Comparison of ENCODE assay signal across 11 cellular contexts in the genomic region with DNA sequence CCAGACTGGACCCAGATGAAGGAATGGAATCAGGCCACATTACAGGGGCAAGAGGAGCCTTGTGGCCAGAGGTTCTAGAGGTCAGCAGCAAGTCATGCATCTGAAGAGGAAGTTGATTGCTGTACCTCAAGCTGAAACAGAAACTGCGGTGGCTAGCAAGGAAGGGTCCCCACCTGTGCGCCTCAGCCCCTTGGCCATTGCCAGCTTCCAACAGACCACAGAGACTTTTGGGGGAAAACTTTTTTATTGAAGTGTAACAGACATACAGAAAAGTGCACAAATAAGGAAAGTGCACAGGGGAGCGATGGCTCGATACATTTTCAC. TPM values are rescaled to one million over a fixed set of nuclear protein-coding genes. Genes with fewer than 3 reads are reported as not detected.
DNase-seq lines count a peak whose midpoint lies in the region; ATAC-seq and TF ChIP-seq lines count a peak whose summit lies in the region.
"Had no signal": no experiment of that assay in that cellular context is flagged by ENCODE, and none has a peak within 500 bp of the region (broad histone marks: within the 10 kb centered on the region; RNA-seq: fewer than 3 reads in every experiment).

No MANE protein-coding gene starts in this region.

- no peak overlapping the region for H3K4me3 Mint-ChIP-seq in neural crest cell
- H3K4me3 Mint-ChIP-seq: activated CD4-positive, alpha-beta memory T cell treated with anti-CD3 and anti-CD28 coated beads, Interleukin-2, amount 10 ng/mL, durations not matched to agents 7 days and 5 days had no signal

- H2AFZ ChIP-seq in Karpas-422 (ENCODE audit: low read length) = 0 out of 2 replicates have a peak overlapping the region, but pooled peaks have one; percentile 3
- no peak overlapping the region for H2AFZ ChIP-seq in SK-N-SH (ENCODE audit: low read depth)

- no peaks in the 10 kb centered on the region for H3F3A ChIP-seq in SK-N-SH (replicated peaks; ENCODE audit: insufficient read depth)

- no peaks in the 10 kb centered on the region for H3K36me3 ChIP-seq in Karpas-422 (ENCODE audit: insufficient read depth, low read length)
- no peaks in the 10 kb centered on the region for H3K36me3 ChIP-seq in SK-N-SH (replicated peaks in 1 of 2; ENCODE audit: control insufficient read depth in 1 of 2, insufficient read depth in 2 of 2, low read length in 1 of 2)
- no peaks in the 10 kb centered on the region for H3K36me3 ChIP-seq in ovary

- H3K4me3 ChIP-seq in Karpas-422 (ENCODE audit: low read length) = peak overlapping the region; percentile 6; the same call in 1 of the 2 replicates
- H3K4me3 ChIP-seq in SK-N-SH (ENCODE audit: low read depth in 2 of 2, low read length in 1 of 2) = no peak overlapping the region
- no peak overlapping the region for H3K4me3 ChIP-seq in ovary

- H3K9me3 ChIP-seq in Karpas-422 (ENCODE audit: low read length) (no peaks in the 10 kb centered on the region), SK-N-SH (no peaks in the 10 kb centered on the region), ovary (no peaks in the 10 kb centered on the region)

- H3K9ac ChIP-seq in Karpas-422 (ENCODE audit: low read length) = no peak overlapping the region; the same call in 1 of the 2 replicates
- H3K9ac ChIP-seq in SK-N-SH = no peak overlapping the region

- CTCF ChIA-PET in SK-N-SH (lab: Yijun Ruan, JAX) = interaction anchor here (1.0 to 1.8 kb wide), 3 partner anchors 9 to 244 kb away, joined by 4 to 7 read pairs (median 4); no protein-coding TSS in a partner anchor

- H3K9me2 ChIP-seq in Karpas-422 (replicated peaks; ENCODE audit: insufficient read depth, low read length) = no peaks in the 10 kb centered on the region
- H3K9me2 ChIP-seq in SK-N-SH = no peaks in the 10 kb centered on the region

- peak overlapping the region; percentile 82 for H3K27ac Mint-ChIP-seq in neural crest cell (ENCODE audit: unreplicated experiment)
- H3K27ac Mint-ChIP-seq: activated CD4-positive, alpha-beta memory T cell treated with anti-CD3 and anti-CD28 coated beads, Interleukin-2, amount 10 ng/mL, durations not matched to agents 7 days and 5 days had no signal

- H3K36me3 Mint-ChIP-seq in neural crest cell (ENCODE audit: low read depth) = no peaks in the 10 kb centered on the region

- H3K27ac ChIP-seq in Karpas-422 (ENCODE audit: low read length) = no peak overlapping the region
- H3K27ac ChIP-seq in SK-N-SH (ENCODE audit: low read depth in 2 of 2, low read length in 1 of 2) = no peak overlapping the region
- H3K27ac ChIP-seq in ovary = no peak overlapping the region

- no peaks in the 10 kb centered on the region for H3K4me1 Mint-ChIP-seq in neural crest cell

- H3K27me3 ChIP-seq in Karpas-422 (ENCODE audit: low read length) = no peaks in the 10 kb centered on the region
- no peaks in the 10 kb centered on the region for H3K27me3 ChIP-seq in SK-N-SH (ENCODE audit: insufficient read depth)
- no peaks in the 10 kb centered on the region for H3K27me3 ChIP-seq in ovary

- H3K9me3 Mint-ChIP-seq in neural crest cell = no peaks in the 10 kb centered on the region
- H3K9me3 Mint-ChIP-seq: activated CD4-positive, alpha-beta memory T cell treated with anti-CD3 and anti-CD28 coated beads, Interleukin-2, amount 10 ng/mL, durations not matched to agents 7 days and 5 days had no signal

- TF ChIP-seq CTCF in neural crest cell (conservative IDR thresholded peaks at IDR 0.05) = no peak
- no peak for TF ChIP-seq CTCF in SK-N-SH (IDR thresholded peaks at IDR 0.05)
- no peak for TF ChIP-seq CTCF in ovary (IDR thresholded peaks at IDR 0.05)

- TF ChIP-seq POLR2A in ovary (IDR thresholded peaks at IDR 0.05) = no peak

- H3K4me2 ChIP-seq in Karpas-422 (ENCODE audit: low read depth, low read length, poor library complexity, severe bottlenecking) = peak overlapping the region; percentile 34
- no peak overlapping the region for H3K4me2 ChIP-seq in SK-N-SH

- H3K4me1 ChIP-seq in Karpas-422 (ENCODE audit: low read length) = peaks cover 7% of the 10 kb centered on the region; the same call in 1 of the 2 replicates
- no peaks in the 10 kb centered on the region for H3K4me1 ChIP-seq in SK-N-SH (ENCODE audit: control insufficient read depth in 1 of 2, insufficient read depth in 2 of 2, low read depth in 1 of 2, low read length in 1 of 2)
- peaks cover 9% of the 10 kb centered on the region for H3K4me1 ChIP-seq in ovary (ENCODE audit: insufficient read depth)

- intact Hi-C loops in ovary (cut with DNase I) = no loop called here

- DNase-seq in Karpas-422 (no peak), neural crest cell (ENCODE audit: low read depth, low spot score) (no peak), SK-N-SH (no peak), anterior cingulate cortex (lab: John Stamatoyannopoulos, UW) (no peak), NCI-H2171 (lab: John Stamatoyannopoulos, UW) (no peak), ovary (no peak)
- DNase-seq: activated CD4-positive, alpha-beta memory T cell treated with anti-CD3 and anti-CD28 coated beads, Interleukin-2, amount 10 ng/mL, durations not matched to agents 7 days and 5 days; dermis blood vessel endothelial cell; left ventricle myocardium superior had no signal

- POLR2A ChIA-PET in SK-N-SH (lab: Yijun Ruan, JAX) = no interaction called here

- TF ChIP-seq EP300 in SK-N-SH (IDR thresholded peaks at IDR 0.05; ENCODE audit: borderline replicate concordance in 1 of 2, low read depth in 1 of 2, low read length in 1 of 2) (no peak), ovary (IDR thresholded peaks at IDR 0.05) (no peak)

- no peaks in the 10 kb centered on the region for H3K79me2 ChIP-seq in Karpas-422 (ENCODE audit: low read length)
- H3K79me2 ChIP-seq in SK-N-SH (ENCODE audit: insufficient read depth) = no peaks in the 10 kb centered on the region

- TF ChIP-seq RAD21 in SK-N-SH (IDR thresholded peaks at IDR 0.05; ENCODE audit: low read length) = no peak

- 98% methylated on average over 4 of the region's 4 CpGs for WGBS in SK-N-SH (ENCODE audit: low lambda C conversion rate)
- 91 to 98% (median 94%) methylated on average over 4 of the region's 4 CpGs for WGBS in ovary, 3 donors

- peak; percentile 75 for ATAC-seq in GM18868 (IDR thresholded peaks at IDR 0.05; ENCODE audit: unreplicated experiment)
- ATAC-seq in HG02610 (IDR thresholded peaks at IDR 0.05; ENCODE audit: unreplicated experiment) = peak; percentile 82
- ATAC-seq: left ventricle myocardium superior had no signal

- H3K27me3 Mint-ChIP-seq in neural crest cell (ENCODE audit: low read depth) = no peaks in the 10 kb centered on the region

- no peaks in the 10 kb centered on the region for H4K20me1 ChIP-seq in Karpas-422 (ENCODE audit: insufficient read depth, low read depth, low read length)
- no peaks in the 10 kb centered on the region for H4K20me1 ChIP-seq in SK-N-SH (ENCODE audit: insufficient read depth)

TF ChIP-seq in SK-N-SH, 30 proteins besides CTCF, POLR2A, EP300 and RAD21 (continues in another document):
- TF ChIP-seq NFIC (IDR thresholded peaks at IDR 0.05; ENCODE audit: borderline replicate concordance) (no peak), SIN3A (IDR thresholded peaks at IDR 0.05; ENCODE audit: borderline replicate concordance, low read depth, low read length) (no peak), JUND (IDR thresholded peaks at IDR 0.05) (no peak), YY1 (IDR thresholded peaks at IDR 0.05; ENCODE audit: low read depth) (no peak), SMC3 (IDR thresholded peaks at IDR 0.05; ENCODE audit: low read depth, low read length) (no peak), FOXJ3 (CRISPR knock-in tag; IDR thresholded peaks at IDR 0.05) (no peak), POLR2AphosphoS5 (IDR thresholded peaks at IDR 0.05; ENCODE audit: low read depth, low read length) (no peak), EZH2phosphoT487 (IDR thresholded peaks at IDR 0.05; ENCODE audit: borderline replicate concordance, low read depth) (no peak), MXI1 (IDR thresholded peaks at IDR 0.05; ENCODE audit: low read depth, low read length) (no peak), FOSL2 (IDR thresholded peaks at IDR 0.05; ENCODE audit: borderline replicate concordance, low read depth) (no peak), TAF1 (IDR thresholded peaks at IDR 0.05; ENCODE audit: borderline replicate concordance, low read depth, low read length) (no peak)
- TF ChIP-seq, protein P1, sequence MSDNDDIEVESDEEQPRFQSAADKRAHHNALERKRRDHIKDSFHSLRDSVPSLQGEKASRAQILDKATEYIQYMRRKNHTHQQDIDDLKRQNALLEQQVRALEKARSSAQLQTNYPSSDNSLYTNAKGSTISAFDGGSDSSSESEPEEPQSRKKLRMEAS (IDR thresholded peaks at IDR 0.05; ENCODE audit: low read depth) = no peak
- TF ChIP-seq, protein P2, sequence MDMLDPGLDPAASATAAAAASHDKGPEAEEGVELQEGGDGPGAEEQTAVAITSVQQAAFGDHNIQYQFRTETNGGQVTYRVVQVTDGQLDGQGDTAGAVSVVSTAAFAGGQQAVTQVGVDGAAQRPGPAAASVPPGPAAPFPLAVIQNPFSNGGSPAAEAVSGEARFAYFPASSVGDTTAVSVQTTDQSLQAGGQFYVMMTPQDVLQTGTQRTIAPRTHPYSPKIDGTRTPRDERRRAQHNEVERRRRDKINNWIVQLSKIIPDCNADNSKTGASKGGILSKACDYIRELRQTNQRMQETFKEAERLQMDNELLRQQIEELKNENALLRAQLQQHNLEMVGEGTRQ (IDR thresholded peaks at IDR 0.05; ENCODE audit: borderline replicate concordance, low read depth, low read length) = no peak
- TF ChIP-seq, protein P3, sequence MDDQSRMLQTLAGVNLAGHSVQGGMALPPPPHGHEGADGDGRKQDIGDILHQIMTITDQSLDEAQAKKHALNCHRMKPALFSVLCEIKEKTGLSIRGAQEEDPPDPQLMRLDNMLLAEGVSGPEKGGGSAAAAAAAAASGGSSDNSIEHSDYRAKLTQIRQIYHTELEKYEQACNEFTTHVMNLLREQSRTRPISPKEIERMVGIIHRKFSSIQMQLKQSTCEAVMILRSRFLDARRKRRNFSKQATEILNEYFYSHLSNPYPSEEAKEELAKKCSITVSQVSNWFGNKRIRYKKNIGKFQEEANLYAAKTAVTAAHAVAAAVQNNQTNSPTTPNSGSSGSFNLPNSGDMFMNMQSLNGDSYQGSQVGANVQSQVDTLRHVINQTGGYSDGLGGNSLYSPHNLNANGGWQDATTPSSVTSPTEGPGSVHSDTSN (IDR thresholded peaks at IDR 0.05) = no peak

RNA-seq across cellular contexts. Expression of a gene that starts 26.8 kb away (rescaled TPM):
- 10.0 and 21.5 TPM in 2 replicates for total RNA-seq in Karpas-422 (2014; rRNA removed; shearing (Covaris generic); ENCODE audit: low replicate concordance)
- total RNA-seq in neural crest cell (9.1 and 9.7 TPM in 2 replicates), ovary (10 to 100 TPM in 1 of 7 donors, 1 to 10 TPM in 6; 3.9 to 11.4 (median 7.8) TPM)
- polyA plus RNA-seq in SK-N-SH (2012; rRNA removed) (2.8 and 3.4 TPM in 2 replicates), ovary (1 to 10 TPM; 5.4 to 5.7 TPM)
- 1.4 and 2.1 TPM in 2 replicates for polyA plus RNA-seq in SK-N-SH (2012; cell fraction: cytosol; rRNA removed)
- 14.7 and 15.7 TPM in 2 replicates for polyA plus RNA-seq in SK-N-SH (2012; cell fraction: nucleus; rRNA removed)
